ENCODE assay signal across 10 cellular contexts in the genomic region with DNA sequence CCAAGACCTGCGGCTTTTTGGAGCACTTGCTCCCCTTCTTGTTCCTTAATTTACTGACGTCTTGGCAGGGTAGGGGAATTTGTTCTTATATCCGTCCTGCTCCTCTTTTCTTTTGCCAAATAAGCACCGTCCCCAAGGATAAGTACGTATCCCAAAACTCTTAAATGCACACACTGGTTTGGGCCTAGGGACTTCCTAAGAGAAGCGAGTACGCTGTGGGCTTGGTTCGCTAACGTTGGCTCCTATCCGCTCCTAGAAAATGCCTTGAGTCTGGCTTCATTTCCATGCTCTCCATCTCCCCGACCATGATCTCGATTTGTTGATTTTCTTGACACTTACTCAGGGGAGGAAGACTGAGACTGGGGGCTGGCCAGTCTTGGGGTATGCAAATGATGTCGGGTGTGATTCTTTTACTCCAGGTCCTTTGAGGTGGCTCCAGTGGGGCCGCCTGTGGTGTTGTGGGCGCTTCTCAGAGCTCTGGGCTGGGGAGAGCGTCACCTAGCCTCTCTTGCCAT. TPM values are rescaled to one million over a fixed set of nuclear protein-coding genes. Genes with fewer than 3 reads are reported as not detected.
DNase-seq lines count a peak whose midpoint lies in the region; ATAC-seq, FAIRE-seq and TF ChIP-seq lines count a peak whose summit lies in the region.
"Had no signal": no experiment of that assay in that cellular context is flagged by ENCODE, and none has a peak within 500 bp of the region (broad histone marks: within the 10 kb centered on the region; RNA-seq: fewer than 3 reads in every experiment).

No MANE protein-coding gene starts in this region.

- 16 to 21% (median 17%) methylated on average over 16 of the region's 16 CpGs for WGBS in small intestine, 3 donors

- no peak for FAIRE-seq in small intestine (lab: Jason Lieb, UNC)

- no peak for TF ChIP-seq CTCF in WERI-Rb-1 (IDR thresholded peaks at IDR 0.05; ENCODE audit: low read depth, low read length)

- no peaks in the 10 kb centered on the region for H3K36me3 ChIP-seq in H7 (replicated peaks; ENCODE audit: control insufficient read depth, insufficient read depth, low read length)
- H3K36me3 ChIP-seq in WERI-Rb-1: no peaks in the 10 kb centered on the region
- no peaks in the 10 kb centered on the region for H3K36me3 ChIP-seq in iPS-15b (ENCODE audit: control insufficient read depth, insufficient read depth, low read length)
- no peaks in the 10 kb centered on the region for H3K36me3 ChIP-seq in small intestine (ENCODE audit: control insufficient read depth in 2 of 2, insufficient read depth in 2 of 2, low read length in 2 of 2)

- H3K9me3 ChIP-seq in WERI-Rb-1 (ENCODE audit: severe bottlenecking) (no peaks in the 10 kb centered on the region), iPS-15b (ENCODE audit: control insufficient read depth, insufficient read depth, low read length) (no peaks in the 10 kb centered on the region), small intestine (ENCODE audit: control insufficient read depth, low read depth) (no peaks in the 10 kb centered on the region)

- H3K9ac ChIP-seq in iPS-15b (ENCODE audit: low read depth, low read length): no peak overlapping the region

- peaks cover 35% of the 10 kb centered on the region for H3K27me3 ChIP-seq in H7 (ENCODE audit: control insufficient read depth, insufficient read depth, low read length)
- H3K27me3 ChIP-seq in WERI-Rb-1 (ENCODE audit: insufficient read depth, low read depth, severe bottlenecking): peaks cover 4% of the 10 kb centered on the region
- H3K27me3 ChIP-seq in iPS-15b (ENCODE audit: control insufficient read depth, insufficient read depth, low read length): peaks cover 51% of the 10 kb centered on the region
- H3K27me3 ChIP-seq in small intestine (ENCODE audit: control insufficient read depth in 2 of 2, insufficient read depth in 2 of 2, low read length in 2 of 2): peaks cover 3 to 24% of the 10 kb centered on the region in 2 donors

- H3K27ac ChIP-seq in WERI-Rb-1 (no peak overlapping the region), small intestine (ENCODE audit: low read depth in 1 of 2, low read length in 1 of 2) (no peak overlapping the region)

- no peaks in the 10 kb centered on the region for H3K4me1 ChIP-seq in iPS-15b (ENCODE audit: control insufficient read depth, insufficient read depth, low read length)
- H3K4me1 ChIP-seq in small intestine (ENCODE audit: control insufficient read depth in 2 of 2, insufficient read depth in 1 of 2, low read depth in 1 of 2, low read length in 1 of 2): peaks cover 0 to 2% of the 10 kb centered on the region in 2 donors

- H3K4me3 ChIP-seq in H7 (ENCODE audit: insufficient read depth, low read depth, low read length) (peak overlapping the region; percentile 69), WERI-Rb-1 (ENCODE audit: low read depth, low read length) (peak overlapping the region; percentile 62), iPS-15b (ENCODE audit: low read depth, low read length) (peak overlapping the region; percentile 55), small intestine (ENCODE audit: low read depth in 1 of 2, low read length in 2 of 2) (peak overlapping the region; percentile 25 to 50)

- DNase-seq in H7 (peak; percentile 16), WERI-Rb-1 (no peak), small intestine (no peak), NCI-H2171 (lab: John Stamatoyannopoulos, UW) (no peak)
- DNase-seq: GF-D8, NCI-H1436 treated with DMSO at 0.1 percent for 48 hours had no signal

- ATAC-seq in HG03354 (IDR thresholded peaks at IDR 0.05; ENCODE audit: poor library complexity, severe bottlenecking, unreplicated experiment) (no peak), HG03342 (IDR thresholded peaks at IDR 0.05; ENCODE audit: unreplicated experiment) (no peak), GM19351 (IDR thresholded peaks at IDR 0.05; ENCODE audit: unreplicated experiment) (no peak)

RNA-seq across cellular contexts. Expression of a gene that starts 1.3 kb away (rescaled TPM):
- 4.0 and 7.8 TPM in 2 replicates for total RNA-seq in H7 (2014; rRNA removed; shearing (Covaris generic))
- polyA plus RNA-seq in small intestine: 1 to 10 TPM in 1 of 3 donors, under 1 TPM in 2; 0.81 to 4.5 (median 0.89) TPM
